ENCODE assay signal across 1 cellular context in the genomic region with DNA sequence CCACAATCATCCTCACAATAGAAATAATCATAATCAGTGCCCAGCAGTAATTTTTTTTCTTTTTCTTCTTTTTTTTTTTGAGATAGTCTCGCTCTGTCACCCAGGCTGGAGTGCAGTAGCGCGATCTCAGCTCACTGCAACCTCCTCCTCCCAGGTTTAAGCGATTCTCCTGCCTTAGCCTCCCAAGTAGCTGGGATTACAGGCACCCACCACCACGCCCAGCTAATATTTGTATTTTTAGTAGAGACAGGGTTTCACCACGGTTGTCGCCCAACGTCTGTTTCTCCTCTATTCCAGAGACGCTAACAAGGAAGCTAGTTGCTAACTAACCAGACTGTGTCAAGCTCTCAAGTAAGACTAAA.
TF ChIP-seq lines count a peak whose summit lies in the region.

No MANE protein-coding gene starts in this region.

TF ChIP-seq in HepG2, 621 proteins besides CTCF, POLR2A, EP300 and RAD21:
- TF ChIP-seq ZNF460 (CRISPR knock-in tag; IDR thresholded peaks at IDR 0.05; ENCODE audit: borderline replicate concordance) = peak; percentile 52; the same call in 1 of the 2 replicates
- TF ChIP-seq, protein P1, sequence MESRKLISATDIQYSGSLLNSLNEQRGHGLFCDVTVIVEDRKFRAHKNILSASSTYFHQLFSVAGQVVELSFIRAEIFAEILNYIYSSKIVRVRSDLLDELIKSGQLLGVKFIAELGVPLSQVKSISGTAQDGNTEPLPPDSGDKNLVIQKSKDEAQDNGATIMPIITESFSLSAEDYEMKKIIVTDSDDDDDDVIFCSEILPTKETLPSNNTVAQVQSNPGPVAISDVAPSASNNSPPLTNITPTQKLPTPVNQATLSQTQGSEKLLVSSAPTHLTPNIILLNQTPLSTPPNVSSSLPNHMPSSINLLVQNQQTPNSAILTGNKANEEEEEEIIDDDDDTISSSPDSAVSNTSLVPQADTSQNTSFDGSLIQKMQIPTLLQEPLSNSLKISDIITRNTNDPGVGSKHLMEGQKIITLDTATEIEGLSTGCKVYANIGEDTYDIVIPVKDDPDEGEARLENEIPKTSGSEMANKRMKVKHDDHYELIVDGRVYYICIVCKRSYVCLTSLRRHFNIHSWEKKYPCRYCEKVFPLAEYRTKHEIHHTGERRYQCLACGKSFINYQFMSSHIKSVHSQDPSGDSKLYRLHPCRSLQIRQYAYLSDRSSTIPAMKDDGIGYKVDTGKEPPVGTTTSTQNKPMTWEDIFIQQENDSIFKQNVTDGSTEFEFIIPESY (CRISPR knock-in tag; IDR thresholded peaks at IDR 0.05) = 0 out of 2 replicates have a peak, but pooled peaks have one; percentile 15
